23 cellular contexts compared by ENCODE assay signal in the genomic region with DNA sequence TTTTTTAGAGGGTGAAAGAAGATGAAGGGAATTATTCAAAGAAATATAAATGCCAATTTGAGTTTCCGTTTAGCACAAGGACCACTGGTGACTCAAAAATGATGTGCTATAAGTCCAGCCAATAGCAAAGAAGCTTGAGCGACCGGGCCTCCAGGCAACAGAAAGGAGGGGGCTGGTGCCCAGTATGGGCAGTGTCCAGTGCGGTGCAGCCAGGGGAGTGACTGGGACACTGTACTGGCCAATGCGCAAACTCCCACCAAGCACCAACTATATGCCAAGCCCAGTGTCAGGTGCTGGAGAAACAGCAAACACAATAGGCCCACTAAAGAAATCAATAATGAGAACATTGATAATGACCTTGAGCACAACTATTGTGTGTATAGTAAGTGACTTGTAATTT. TPM values are rescaled to one million over a fixed set of nuclear protein-coding genes. Genes with fewer than 3 reads are reported as not detected.
DNase-seq lines count a peak whose midpoint lies in the region; ATAC-seq and TF ChIP-seq lines count a peak whose summit lies in the region.
"Had no signal": no experiment of that assay in that cellular context is flagged by ENCODE, and none has a peak within 500 bp of the region (broad histone marks: within the 10 kb centered on the region; RNA-seq: fewer than 3 reads in every experiment).

No MANE protein-coding gene starts in this region.

- H3K27ac ChIP-seq in coronary artery, result no peak overlapping the region
- no peak overlapping the region for H3K27ac ChIP-seq in endodermal cell (ENCODE audit: low read depth, low read length)
- H3K27ac ChIP-seq: BLaER1 treated with 17β-estradiol and CSF1 and Interleukin-3, amounts not matched to agents 10 nM and 100 nM had no signal

- H3K27me3 ChIP-seq in endodermal cell (ENCODE audit: control insufficient read depth, insufficient read depth, low read length, poor library complexity, severe bottlenecking), result peaks cover under 1% of the 10 kb centered on the region
- H3K27me3 ChIP-seq: BE2C; BLaER1 treated with 17β-estradiol and CSF1 and Interleukin-3, amounts not matched to agents 10 nM and 100 nM had no signal

- no peaks in the 10 kb centered on the region for H3K9me3 Mint-ChIP-seq in endodermal cell
- H3K9me3 Mint-ChIP-seq in activated naive CD8-positive, alpha-beta T cell treated with anti-CD3 and anti-CD28 coated beads for 36 hours, result no peaks in the 10 kb centered on the region
- H3K9me3 Mint-ChIP-seq: CD14-positive monocyte; CD4-positive, alpha-beta T cell; CD8-positive, alpha-beta memory T cell had no signal

- TF ChIP-seq CTCF in coronary artery (IDR thresholded peaks at IDR 0.05), result no peak
- no peak for TF ChIP-seq CTCF in endodermal cell (conservative IDR thresholded peaks at IDR 0.05)

- H3K27me3 Mint-ChIP-seq in endodermal cell (ENCODE audit: insufficient read depth), result peaks cover 12% of the 10 kb centered on the region
- peaks cover 4% of the 10 kb centered on the region for H3K27me3 Mint-ChIP-seq in activated naive CD8-positive, alpha-beta T cell treated with anti-CD3 and anti-CD28 coated beads for 36 hours

- H3K4me3 Mint-ChIP-seq in endodermal cell, result no peak overlapping the region
- H3K4me3 Mint-ChIP-seq in activated naive CD8-positive, alpha-beta T cell treated with anti-CD3 and anti-CD28 coated beads for 36 hours, result no peak overlapping the region
- H3K4me3 Mint-ChIP-seq: CD14-positive monocyte; CD4-positive, alpha-beta T cell; CD8-positive, alpha-beta memory T cell had no signal

- H3K4me1 ChIP-seq in endodermal cell (ENCODE audit: control insufficient read depth, insufficient read depth, low read length), result no peaks in the 10 kb centered on the region
- H3K4me1 ChIP-seq: BE2C had no signal

- H3K9ac ChIP-seq in endodermal cell (ENCODE audit: extremely low read depth, low read length, poor library complexity, severe bottlenecking), result no peak overlapping the region
- H3K9ac ChIP-seq: BLaER1 treated with 17β-estradiol and CSF1 and Interleukin-3, amounts not matched to agents 10 nM and 100 nM had no signal

- H3K36me3 Mint-ChIP-seq in endodermal cell (ENCODE audit: low read depth), result no peaks in the 10 kb centered on the region
- no peaks in the 10 kb centered on the region for H3K36me3 Mint-ChIP-seq in activated naive CD8-positive, alpha-beta T cell treated with anti-CD3 and anti-CD28 coated beads for 36 hours
- H3K36me3 Mint-ChIP-seq: CD14-positive monocyte; CD8-positive, alpha-beta memory T cell had no signal

- 93% methylated on average over 5 of the region's 5 CpGs; no CpG with 5 or more reads in 1 of the 2 experiments for WGBS in endodermal cell (ENCODE audit: insufficient coverage in 1 of 2, insufficient read length in 1 of 2), 2 experiments

- no peaks in the 10 kb centered on the region for H3K36me3 ChIP-seq in endodermal cell (ENCODE audit: control insufficient read depth, insufficient read depth, low read length)
- H3K36me3 ChIP-seq: BE2C had no signal

- no peaks in the 10 kb centered on the region for H3K9me3 ChIP-seq in endodermal cell (ENCODE audit: control insufficient read depth, low read length)
- H3K9me3 ChIP-seq: A549; BE2C; BLaER1 treated with 17β-estradiol and CSF1 and Interleukin-3, amounts not matched to agents 10 nM and 100 nM had no signal

- H3K4me1 Mint-ChIP-seq in endodermal cell, result no peaks in the 10 kb centered on the region
- H3K4me1 Mint-ChIP-seq in activated naive CD8-positive, alpha-beta T cell treated with anti-CD3 and anti-CD28 coated beads for 36 hours, result peaks cover 3% of the 10 kb centered on the region
- H3K4me1 Mint-ChIP-seq: CD14-positive monocyte; CD8-positive, alpha-beta memory T cell had no signal

- ATAC-seq in GM19351 (IDR thresholded peaks at IDR 0.05; ENCODE audit: unreplicated experiment), result no peak
- ATAC-seq: GM12878 had no signal

- no peak overlapping the region for H3K27ac Mint-ChIP-seq in endodermal cell
- no peak overlapping the region for H3K27ac Mint-ChIP-seq in activated naive CD8-positive, alpha-beta T cell treated with anti-CD3 and anti-CD28 coated beads for 36 hours
- H3K27ac Mint-ChIP-seq: CD4-positive, alpha-beta T cell; CD8-positive, alpha-beta memory T cell had no signal

- peak; percentile 29 for DNase-seq in coronary artery (ENCODE audit: low spot score)
- peak; percentile 7 for DNase-seq in endodermal cell
- DNase-seq in mesenteric fat pad (ENCODE audit: low spot score), result peak; percentile 80
- DNase-seq in NCI-H748 (lab: John Stamatoyannopoulos, UW; ENCODE audit: unreplicated experiment), result no peak
- DNase-seq in activated naive CD8-positive, alpha-beta T cell treated with anti-CD3 and anti-CD28 coated beads for 36 hours, result no peak
- DNase-seq: 8988T; ACHN; AML-193; BE2C; CD4-positive, alpha-beta T cell; CD8-positive, alpha-beta memory T cell; DMS 273 treated with DMSO at 0.1 percent for 48 hours; DMS79; EL; GDM1; GOT3; H7; HCEC 1CT had no signal

- no peak overlapping the region for H3K4me3 ChIP-seq in coronary artery
- H3K4me3 ChIP-seq in endodermal cell (ENCODE audit: low read length), result no peak overlapping the region
- H3K4me3 ChIP-seq: A549; BLaER1 treated with 17β-estradiol and CSF1 and Interleukin-3, amounts not matched to agents 10 nM and 100 nM; GM12878 had no signal

RNA-seq across cellular contexts. Expression of gene OPALIN, which starts 10.2 kb away (rescaled TPM):
- total RNA-seq in endodermal cell, result not detected
- not detected for polyA plus RNA-seq in endodermal cell (2013, experiment 1 of 2)
- polyA plus RNA-seq in endodermal cell (2013, experiment 2 of 2), result not detected
- not detected for total RNA-seq in mesenteric fat pad
- not detected for total RNA-seq in activated naive CD8-positive, alpha-beta T cell treated with anti-CD3 and anti-CD28 coated beads for 36 hours
- total RNA-seq: CD4-positive, alpha-beta T cell; CD8-positive, alpha-beta memory T cell; GM12878; H7 had no signal
- polyA plus RNA-seq: A549; CD14-positive monocyte; CD8-positive, alpha-beta memory T cell; GM12878 had no signal

Comparison
In these comparisons a context has a peak if more than half of its experiments do, and no peak if none do; other contexts are left out.
1. DNase-seq: peak in coronary artery (single experiment), endodermal cell (single experiment) and mesenteric fat pad (single experiment); none in NCI-H748 (single experiment) and activated naive CD8-positive, alpha-beta T cell treated with anti-CD3 and anti-CD28 coated beads for 36 hours (single experiment).